ENCODE assay signal across 8 cellular contexts in genomic region chr14:69610859-69611263, GRCh38. TPM values are rescaled to one million over a fixed set of nuclear protein-coding genes. Genes with fewer than 3 reads are reported as not detected.
A peak's percentile ranks its signal among the peaks of the same experiment; 100 is the strongest.
DNase-seq lines count a peak whose midpoint lies in the region; ATAC-seq and TF ChIP-seq lines count a peak whose summit lies in the region.

No MANE protein-coding gene starts in this region.

- H3K27ac ChIP-seq in hepatocyte = peak overlapping the region; percentile 88

- no peaks in the 10 kb centered on the region for H3K9me3 Mint-ChIP-seq in activated naive CD4-positive, alpha-beta T cell treated with anti-CD3 and anti-CD28 coated beads for 36 hours
- no peaks in the 10 kb centered on the region for H3K9me3 Mint-ChIP-seq in activated T-helper 1 cell treated with anti-CD3 and anti-CD28 coated beads, Interleukin-12 subunit alpha, Interleukin-12 subunit beta, Interleukin-2, Interleukin-4 antibody, amounts not matched to agents 30 ng/mL and 10 ng/mL and 1 ng/mL, durations not matched to agents 14 hours and 24 hours and 36 hours
- H3K9me3 Mint-ChIP-seq in stimulated activated effector memory CD8-positive, alpha-beta T cell treated with anti-CD3 and anti-CD28 coated beads, Interleukin-12 subunit alpha, Interleukin-12 subunit beta, amount 100 ng/mL, for 72 hours = no peaks in the 10 kb centered on the region

- H3K4me3 ChIP-seq in hepatocyte = peak overlapping the region; percentile 87

- H3K9me2 ChIP-seq in hepatocyte (replicated peaks; ENCODE audit: insufficient read depth) = no peaks in the 10 kb centered on the region

- peaks cover 27% of the 10 kb centered on the region for H3K36me3 Mint-ChIP-seq in activated naive CD4-positive, alpha-beta T cell treated with anti-CD3 and anti-CD28 coated beads for 36 hours (ENCODE audit: low read depth)
- H3K36me3 Mint-ChIP-seq in activated T-helper 1 cell treated with anti-CD3 and anti-CD28 coated beads, Interleukin-12 subunit alpha, Interleukin-12 subunit beta, Interleukin-2, Interleukin-4 antibody, amounts not matched to agents 30 ng/mL and 10 ng/mL and 1 ng/mL, durations not matched to agents 14 hours and 24 hours and 36 hours (ENCODE audit: low read depth) = peaks cover 23% of the 10 kb centered on the region
- H3K36me3 Mint-ChIP-seq in stimulated activated effector memory CD8-positive, alpha-beta T cell treated with anti-CD3 and anti-CD28 coated beads, Interleukin-12 subunit alpha, Interleukin-12 subunit beta, amount 100 ng/mL, for 72 hours = peaks cover 22% of the 10 kb centered on the region

- peak; percentile 10 for DNase-seq in activated naive CD4-positive, alpha-beta T cell treated with anti-CD3 and anti-CD28 coated beads for 36 hours
- no peak for DNase-seq in activated naive CD4-positive, alpha-beta T cell treated with Interleukin-2 at 50 U/mL for 16 hours
- DNase-seq in activated T-helper 1 cell treated with anti-CD3 and anti-CD28 coated beads, Interleukin-12 subunit alpha, Interleukin-12 subunit beta, Interleukin-2, Interleukin-4 antibody, amounts not matched to agents 30 ng/mL and 10 ng/mL and 1 ng/mL, durations not matched to agents 14 hours and 24 hours and 36 hours (ENCODE audit: low spot score) = no peak
- peak; percentile 41 for DNase-seq in hepatocyte (ENCODE audit: low spot score)
- no peak for DNase-seq in stimulated activated effector memory CD8-positive, alpha-beta T cell treated with anti-CD3 and anti-CD28 coated beads, Interleukin-12 subunit alpha, Interleukin-12 subunit beta, amount 100 ng/mL, for 72 hours (ENCODE audit: low spot score in 2 of 2)
- no peak for DNase-seq in activated effector memory CD4-positive, alpha-beta T cell treated with anti-CD3 and anti-CD28 coated beads, Interleukin-2, amount 50 U/mL, for 16 hours

- H3K4me1 Mint-ChIP-seq in activated naive CD4-positive, alpha-beta T cell treated with anti-CD3 and anti-CD28 coated beads for 36 hours (ENCODE audit: low read depth) = peaks cover 51% of the 10 kb centered on the region
- H3K4me1 Mint-ChIP-seq in activated T-helper 1 cell treated with anti-CD3 and anti-CD28 coated beads, Interleukin-12 subunit alpha, Interleukin-12 subunit beta, Interleukin-2, Interleukin-4 antibody, amounts not matched to agents 30 ng/mL and 10 ng/mL and 1 ng/mL, durations not matched to agents 14 hours and 24 hours and 36 hours (ENCODE audit: low read depth) = peaks cover 61% of the 10 kb centered on the region
- H3K4me1 Mint-ChIP-seq in stimulated activated effector memory CD8-positive, alpha-beta T cell treated with anti-CD3 and anti-CD28 coated beads, Interleukin-12 subunit alpha, Interleukin-12 subunit beta, amount 100 ng/mL, for 72 hours = peaks cover 49% of the 10 kb centered on the region

- H3K36me3 ChIP-seq in hepatocyte (replicated peaks; ENCODE audit: insufficient read depth, low read depth) = no peaks in the 10 kb centered on the region

- peak overlapping the region; percentile 75 for H3K27ac Mint-ChIP-seq in activated naive CD4-positive, alpha-beta T cell treated with anti-CD3 and anti-CD28 coated beads for 36 hours
- H3K27ac Mint-ChIP-seq in activated T-helper 1 cell treated with anti-CD3 and anti-CD28 coated beads, Interleukin-12 subunit alpha, Interleukin-12 subunit beta, Interleukin-2, Interleukin-4 antibody, amounts not matched to agents 30 ng/mL and 10 ng/mL and 1 ng/mL, durations not matched to agents 14 hours and 24 hours and 36 hours = peak overlapping the region; percentile 93
- peak overlapping the region; percentile 63 for H3K27ac Mint-ChIP-seq in stimulated activated effector memory CD8-positive, alpha-beta T cell treated with anti-CD3 and anti-CD28 coated beads, Interleukin-12 subunit alpha, Interleukin-12 subunit beta, amount 100 ng/mL, for 72 hours

- H3K27me3 Mint-ChIP-seq in activated naive CD4-positive, alpha-beta T cell treated with anti-CD3 and anti-CD28 coated beads for 36 hours (ENCODE audit: low read depth) = no peaks in the 10 kb centered on the region
- no peaks in the 10 kb centered on the region for H3K27me3 Mint-ChIP-seq in activated T-helper 1 cell treated with anti-CD3 and anti-CD28 coated beads, Interleukin-12 subunit alpha, Interleukin-12 subunit beta, Interleukin-2, Interleukin-4 antibody, amounts not matched to agents 30 ng/mL and 10 ng/mL and 1 ng/mL, durations not matched to agents 14 hours and 24 hours and 36 hours (ENCODE audit: insufficient read depth)

- 4% methylated on average over 10 of the region's 10 CpGs for WGBS in hepatocyte (ENCODE audit: low lambda C conversion rate, missing lambda C conversion rate)

- no peak for ATAC-seq in stimulated activated effector memory CD8-positive, alpha-beta T cell treated with anti-CD3 and anti-CD28 coated beads, Interleukin-12 subunit alpha, Interleukin-12 subunit beta, amount 100 ng/mL, for 72 hours
- no peak for ATAC-seq in HG03095 (IDR thresholded peaks at IDR 0.05; ENCODE audit: unreplicated experiment)
- ATAC-seq in GM21529 (IDR thresholded peaks at IDR 0.05; ENCODE audit: unreplicated experiment) = no peak

- no peaks in the 10 kb centered on the region for H3K9me3 ChIP-seq in hepatocyte (ENCODE audit: low read depth)

- H3K4me3 Mint-ChIP-seq in activated naive CD4-positive, alpha-beta T cell treated with anti-CD3 and anti-CD28 coated beads for 36 hours = peak overlapping the region; percentile 90
- peak overlapping the region; percentile 91 for H3K4me3 Mint-ChIP-seq in activated T-helper 1 cell treated with anti-CD3 and anti-CD28 coated beads, Interleukin-12 subunit alpha, Interleukin-12 subunit beta, Interleukin-2, Interleukin-4 antibody, amounts not matched to agents 30 ng/mL and 10 ng/mL and 1 ng/mL, durations not matched to agents 14 hours and 24 hours and 36 hours
- peak overlapping the region; percentile 85 for H3K4me3 Mint-ChIP-seq in stimulated activated effector memory CD8-positive, alpha-beta T cell treated with anti-CD3 and anti-CD28 coated beads, Interleukin-12 subunit alpha, Interleukin-12 subunit beta, amount 100 ng/mL, for 72 hours

- TF ChIP-seq CTCF in hepatocyte (IDR thresholded peaks at IDR 0.05; ENCODE audit: poor library complexity) = no peak

- H3K79me2 ChIP-seq in hepatocyte = peaks cover 43% of the 10 kb centered on the region

- intact Hi-C loops in activated naive CD4-positive, alpha-beta T cell treated with anti-CD3 and anti-CD28 coated beads for 36 hours (cut with micrococcal nuclease) = loop anchor here (1.0 to 10.0 kb wide), 4 partner anchors 27 to 1044 kb away; partner anchors contain the start of genes SRSF5 and ZFP36L1
- intact Hi-C loops in activated T-helper 1 cell treated with anti-CD3 and anti-CD28 coated beads, Interleukin-12 subunit alpha, Interleukin-12 subunit beta, Interleukin-2, Interleukin-4 antibody, amounts not matched to agents 30 ng/mL and 10 ng/mL and 1 ng/mL, durations not matched to agents 14 hours and 24 hours and 36 hours (cut with micrococcal nuclease) = loop anchor here (1.0 to 10.0 kb wide), 11 partner anchors 8 to 816 kb away; partner anchors contain the start of genes DCAF5, ERH, SLC39A9 and SRSF5

- H3K4me1 ChIP-seq in hepatocyte (ENCODE audit: insufficient read depth) = peaks cover 42% of the 10 kb centered on the region

- H2AFZ ChIP-seq in hepatocyte = peak overlapping the region; percentile 93

- CTCF ChIA-PET in activated naive CD4-positive, alpha-beta T cell treated with anti-CD3 and anti-CD28 coated beads for 36 hours (lab: Charles Lee) = interaction anchor here (0.6 to 3.2 kb wide), 4 partner anchors 16 to 99 kb away, joined by 3 to 11 read pairs (median 3); no protein-coding TSS in a partner anchor

- peak overlapping the region; percentile 90 for H3K4me2 ChIP-seq in hepatocyte

- H4K20me1 ChIP-seq in hepatocyte (ENCODE audit: insufficient read depth, poor library complexity, severe bottlenecking) = peaks cover 26% of the 10 kb centered on the region

- H3K27me3 ChIP-seq in hepatocyte = no peaks in the 10 kb centered on the region

RNA-seq across cellular contexts. Expression of gene SUSD6, which starts 0.5 kb away (rescaled TPM):
- total RNA-seq in activated naive CD4-positive, alpha-beta T cell treated with anti-CD3 and anti-CD28 coated beads for 36 hours = 10 to 100 TPM; 66.6 to 69.7 TPM
- 91.3 and 94.3 TPM in 2 replicates for total RNA-seq in activated T-helper 1 cell treated with anti-CD3 and anti-CD28 coated beads, Interleukin-12 subunit alpha, Interleukin-12 subunit beta, Interleukin-2, Interleukin-4 antibody, amounts not matched to agents 30 ng/mL and 10 ng/mL and 1 ng/mL, durations not matched to agents 14 hours and 24 hours and 36 hours
- total RNA-seq in hepatocyte = 16.2 and 28.4 TPM in 2 replicates
- polyA plus RNA-seq in hepatocyte = 15.7 and 16.3 TPM in 2 replicates

RNA-seq across cellular contexts. Expression of gene CCDC177, which starts 36.2 kb away (rescaled TPM):
- total RNA-seq in activated naive CD4-positive, alpha-beta T cell treated with anti-CD3 and anti-CD28 coated beads for 36 hours = not detected
- total RNA-seq in activated T-helper 1 cell treated with anti-CD3 and anti-CD28 coated beads, Interleukin-12 subunit alpha, Interleukin-12 subunit beta, Interleukin-2, Interleukin-4 antibody, amounts not matched to agents 30 ng/mL and 10 ng/mL and 1 ng/mL, durations not matched to agents 14 hours and 24 hours and 36 hours = 0.08 TPM in 1 of 2 replicates, not detected in the other
- total RNA-seq in hepatocyte = 0.23 TPM in 1 of 2 replicates, not detected in the other
- not detected in 2 replicates for polyA plus RNA-seq in hepatocyte

Comparison
In these comparisons a context has a peak if more than half of its experiments do, and no peak if none do; other contexts are left out.
1. DNase-seq: peak in activated naive CD4-positive, alpha-beta T cell treated with anti-CD3 and anti-CD28 coated beads for 36 hours (single experiment) and hepatocyte (single experiment); none in activated naive CD4-positive, alpha-beta T cell treated with Interleukin-2 at 50 U/mL for 16 hours (single experiment), activated T-helper 1 cell treated with anti-CD3 and anti-CD28 coated beads, Interleukin-12 subunit alpha, Interleukin-12 subunit beta, Interleukin-2, Interleukin-4 antibody, amounts not matched to agents 30 ng/mL and 10 ng/mL and 1 ng/mL, durations not matched to agents 14 hours and 24 hours and 36 hours (single experiment), stimulated activated effector memory CD8-positive, alpha-beta T cell treated with anti-CD3 and anti-CD28 coated beads, Interleukin-12 subunit alpha, Interleukin-12 subunit beta, amount 100 ng/mL, for 72 hours (0 of 2) and activated effector memory CD4-positive, alpha-beta T cell treated with anti-CD3 and anti-CD28 coated beads, Interleukin-2, amount 50 U/mL, for 16 hours (single experiment).
2. Peak in every context shown above with its lines, with median percentiles within 50 percentile points of each other: H3K27ac Mint-ChIP-seq and H3K4me3 Mint-ChIP-seq.